Comparison of ENCODE assay signal across 20 cellular contexts in the genomic region with DNA sequence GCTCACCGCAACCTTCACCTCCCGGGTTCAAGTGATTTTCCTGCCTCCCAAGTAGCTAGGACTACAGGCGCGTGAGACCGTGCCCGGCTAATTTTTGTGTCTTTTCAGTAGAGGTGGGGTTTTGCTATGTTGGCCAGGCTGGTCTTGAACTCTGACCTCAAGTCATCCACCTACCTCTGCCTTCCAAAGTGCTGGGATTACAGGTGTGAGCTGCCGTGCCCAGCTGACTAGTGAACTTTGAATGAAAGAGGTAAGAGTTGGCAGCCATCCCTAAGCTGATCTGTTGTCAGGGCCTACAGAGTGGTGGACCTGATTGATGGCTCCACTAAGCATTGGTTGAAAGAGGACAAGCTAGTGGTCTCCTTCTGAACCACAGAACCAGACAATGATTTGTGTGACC.
"Had no signal": no experiment of that assay in that cellular context is flagged by ENCODE, and none has a peak within 500 bp of the region (broad histone marks: within the 10 kb centered on the region; RNA-seq: fewer than 3 reads in every experiment).

No MANE protein-coding gene starts in this region.

- H3K36me3 ChIP-seq: esophagus muscularis mucosa, left ventricle myocardium inferior, prostate gland had no signal

- H3K4me3 Mint-ChIP-seq: activated CD4-positive, alpha-beta T cell treated with anti-CD3 and anti-CD28 coated beads, Interleukin-2, amount 10 ng/mL, durations not matched to agents 7 days and 5 days; activated naive CD8-positive, alpha-beta T cell; brain; central memory CD8-positive, alpha-beta T cell; nephron progenitor cell; WTC11 had no signal

- H3K36me3 Mint-ChIP-seq: WTC11 had no signal

- H3K27me3 ChIP-seq: esophagus muscularis mucosa, hepatocyte, tibial artery had no signal

- H3K9me3 ChIP-seq: esophagus muscularis mucosa, left ventricle myocardium inferior, prostate gland, tibial artery had no signal

- H3K4me2 ChIP-seq: hepatocyte had no signal

- H3K4me1 ChIP-seq: prostate gland had no signal

- DNase-seq: activated CD4-positive, alpha-beta T cell treated with anti-CD3 and anti-CD28 coated beads, Interleukin-2, amount 10 ng/mL, durations not matched to agents 7 days and 5 days; activated gamma-delta T cell treated with Interleukin-2 at 50 U/mL for 16 hours; activated T-cell treated with anti-CD3 and anti-CD28 coated beads, Interleukin-2, amount 50 U/mL, for 1 hour; effector CD4-positive, alpha-beta T cell; islet precursor cell; left ventricle myocardium inferior; nephron progenitor cell; right cardiac atrium; SW 1271; tibial artery had no signal

- H3K27me3 Mint-ChIP-seq: activated CD4-positive, alpha-beta T cell treated with anti-CD3 and anti-CD28 coated beads, Interleukin-2, amount 10 ng/mL, durations not matched to agents 7 days and 5 days; activated naive CD8-positive, alpha-beta T cell; brain; central memory CD8-positive, alpha-beta T cell had no signal

- H3K9me3 Mint-ChIP-seq: brain; central memory CD8-positive, alpha-beta T cell; nephron progenitor cell; WTC11 had no signal

- H2AFZ ChIP-seq: hepatocyte had no signal

- H3K27ac Mint-ChIP-seq: activated naive CD8-positive, alpha-beta T cell; brain; nephron progenitor cell; WTC11 had no signal

- FAIRE-seq: TTC549, urothelium cell line had no signal

- ATAC-seq: right cardiac atrium, WTC11 had no signal

- H3K27ac ChIP-seq: coronary artery, esophagus muscularis mucosa, hepatocyte, left ventricle myocardium inferior, prostate gland, tibial artery had no signal

- H3K4me3 ChIP-seq: coronary artery, esophagus muscularis mucosa, hepatocyte, left ventricle myocardium inferior, prostate gland, tibial artery had no signal
